1 cellular context compared by ENCODE assay signal in the genomic region with DNA sequence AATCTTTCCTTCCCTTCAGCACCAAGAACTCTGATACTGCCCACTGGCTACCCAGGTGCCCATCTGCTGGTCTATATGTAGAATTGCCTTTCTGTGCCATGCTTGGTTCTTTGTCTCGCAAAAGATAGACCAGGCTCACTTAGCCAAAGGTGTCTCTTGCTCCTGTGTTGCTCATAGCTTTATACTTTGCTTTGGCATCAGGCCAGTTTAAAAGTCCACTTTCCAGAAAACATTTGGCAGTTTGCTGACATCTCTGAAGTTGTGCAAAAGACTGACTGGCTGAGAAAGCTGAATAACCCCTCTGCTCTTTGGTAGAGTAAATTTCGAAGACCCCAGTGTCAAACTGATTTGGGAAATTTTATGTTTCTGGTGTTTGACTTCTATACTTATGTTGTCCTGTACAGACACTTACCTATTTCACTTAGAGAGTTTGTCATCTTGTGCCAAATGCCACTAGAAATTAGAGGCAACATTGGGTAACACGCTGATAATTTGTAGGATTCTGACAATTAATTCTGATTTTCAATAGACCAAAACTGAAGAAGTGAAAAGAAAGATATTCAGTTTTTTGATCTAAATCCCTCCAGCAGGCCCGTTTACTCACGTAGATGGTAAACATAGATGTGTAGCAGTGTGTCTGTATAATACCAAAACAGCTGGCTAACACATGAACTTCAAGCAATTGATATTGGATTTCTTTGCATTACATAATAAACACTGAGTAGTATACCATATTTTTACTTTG.
TF ChIP-seq lines count a peak whose summit lies in the region.

No MANE protein-coding gene starts in this region.

TF ChIP-seq in K562, 482 proteins besides CTCF, POLR2A, EP300 and RAD21 (continued from another document and continues in another):
- TF ChIP-seq, protein P1, sequence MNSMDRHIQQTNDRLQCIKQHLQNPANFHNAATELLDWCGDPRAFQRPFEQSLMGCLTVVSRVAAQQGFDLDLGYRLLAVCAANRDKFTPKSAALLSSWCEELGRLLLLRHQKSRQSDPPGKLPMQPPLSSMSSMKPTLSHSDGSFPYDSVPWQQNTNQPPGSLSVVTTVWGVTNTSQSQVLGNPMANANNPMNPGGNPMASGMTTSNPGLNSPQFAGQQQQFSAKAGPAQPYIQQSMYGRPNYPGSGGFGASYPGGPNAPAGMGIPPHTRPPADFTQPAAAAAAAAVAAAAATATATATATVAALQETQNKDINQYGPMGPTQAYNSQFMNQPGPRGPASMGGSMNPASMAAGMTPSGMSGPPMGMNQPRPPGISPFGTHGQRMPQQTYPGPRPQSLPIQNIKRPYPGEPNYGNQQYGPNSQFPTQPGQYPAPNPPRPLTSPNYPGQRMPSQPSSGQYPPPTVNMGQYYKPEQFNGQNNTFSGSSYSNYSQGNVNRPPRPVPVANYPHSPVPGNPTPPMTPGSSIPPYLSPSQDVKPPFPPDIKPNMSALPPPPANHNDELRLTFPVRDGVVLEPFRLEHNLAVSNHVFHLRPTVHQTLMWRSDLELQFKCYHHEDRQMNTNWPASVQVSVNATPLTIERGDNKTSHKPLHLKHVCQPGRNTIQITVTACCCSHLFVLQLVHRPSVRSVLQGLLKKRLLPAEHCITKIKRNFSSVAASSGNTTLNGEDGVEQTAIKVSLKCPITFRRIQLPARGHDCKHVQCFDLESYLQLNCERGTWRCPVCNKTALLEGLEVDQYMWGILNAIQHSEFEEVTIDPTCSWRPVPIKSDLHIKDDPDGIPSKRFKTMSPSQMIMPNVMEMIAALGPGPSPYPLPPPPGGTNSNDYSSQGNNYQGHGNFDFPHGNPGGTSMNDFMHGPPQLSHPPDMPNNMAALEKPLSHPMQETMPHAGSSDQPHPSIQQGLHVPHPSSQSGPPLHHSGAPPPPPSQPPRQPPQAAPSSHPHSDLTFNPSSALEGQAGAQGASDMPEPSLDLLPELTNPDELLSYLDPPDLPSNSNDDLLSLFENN (IDR thresholded peaks at IDR 0.05; ENCODE audit: low read depth in 2 of 2, low read length in 2 of 2), result peak in 1 of 2 experiments; percentile 10; a peak in 1 of 4 replicates
- TF ChIP-seq ZNF507 (tag; conservative IDR thresholded peaks at IDR 0.05) (no peak), CREB1 (IDR thresholded peaks at IDR 0.05) (no peak), CREB1 (CRISPR knock-in tag; IDR thresholded peaks at IDR 0.05) (no peak), SAFB2 (IDR thresholded peaks at IDR 0.05; ENCODE audit: borderline replicate concordance, low read depth, low read length, severe bottlenecking) (no peak), ZNF696 (CRISPR knock-in tag; conservative IDR thresholded peaks at IDR 0.05) (0 out of 2 replicates have a peak, but pooled peaks have one; percentile 54), SNIP1 (IDR thresholded peaks at IDR 0.05; ENCODE audit: low read depth) (no peak), ZNF354B (CRISPR knock-in tag; IDR thresholded peaks at IDR 0.05) (no peak), GATAD2B (IDR thresholded peaks at IDR 0.05; ENCODE audit: borderline replicate concordance) (no peak), SIN3B (IDR thresholded peaks at IDR 0.05; ENCODE audit: low read depth) (0 out of 2 replicates have a peak, but pooled peaks have one; percentile 41), THRAP3 (IDR thresholded peaks at IDR 0.05; ENCODE audit: borderline replicate concordance) (0 out of 2 replicates have a peak, but pooled peaks have one; percentile 70), SMARCA4 (IDR thresholded peaks at IDR 0.05) (peak; percentile 60), IFI16 (CRISPR knock-in tag; IDR thresholded peaks at IDR 0.05) (0 out of 2 replicates have a peak, but pooled peaks have one; percentile 45), IRF2 (CRISPR knock-in tag; IDR thresholded peaks at IDR 0.05) (no peak), ADNP (tag; IDR thresholded peaks at IDR 0.05) (no peak), ETV1 (tag; conservative IDR thresholded peaks at IDR 0.05; ENCODE audit: low read depth) (no peak), ZNF124 (CRISPR knock-in tag; IDR thresholded peaks at IDR 0.05) (no peak), U2AF1 (optimal IDR thresholded peaks at IDR 0.05; ENCODE audit: low read depth, low read length) (no peak), JUN (IDR thresholded peaks at IDR 0.05; ENCODE audit: borderline replicate concordance, low read depth, low read length) (peak; percentile 12; the same call in 1 of the 2 replicates), JUN (CRISPR knock-in tag; IDR thresholded peaks at IDR 0.05; ENCODE audit: borderline replicate concordance) (no peak), ZNF197 (CRISPR knock-in tag; IDR thresholded peaks at IDR 0.05; ENCODE audit: low read depth) (no peak), ZNF695 (CRISPR knock-in tag; IDR thresholded peaks at IDR 0.05) (no peak), ARID1B (IDR thresholded peaks at IDR 0.05) (peak; percentile 28; the same call in 1 of the 2 replicates), ILF3 (IDR thresholded peaks at IDR 0.05; ENCODE audit: borderline replicate concordance) (no peak), TAF9B (IDR thresholded peaks at IDR 0.05; ENCODE audit: partially characterized antibody) (peak; percentile 25)
- TF ChIP-seq, protein P2, sequence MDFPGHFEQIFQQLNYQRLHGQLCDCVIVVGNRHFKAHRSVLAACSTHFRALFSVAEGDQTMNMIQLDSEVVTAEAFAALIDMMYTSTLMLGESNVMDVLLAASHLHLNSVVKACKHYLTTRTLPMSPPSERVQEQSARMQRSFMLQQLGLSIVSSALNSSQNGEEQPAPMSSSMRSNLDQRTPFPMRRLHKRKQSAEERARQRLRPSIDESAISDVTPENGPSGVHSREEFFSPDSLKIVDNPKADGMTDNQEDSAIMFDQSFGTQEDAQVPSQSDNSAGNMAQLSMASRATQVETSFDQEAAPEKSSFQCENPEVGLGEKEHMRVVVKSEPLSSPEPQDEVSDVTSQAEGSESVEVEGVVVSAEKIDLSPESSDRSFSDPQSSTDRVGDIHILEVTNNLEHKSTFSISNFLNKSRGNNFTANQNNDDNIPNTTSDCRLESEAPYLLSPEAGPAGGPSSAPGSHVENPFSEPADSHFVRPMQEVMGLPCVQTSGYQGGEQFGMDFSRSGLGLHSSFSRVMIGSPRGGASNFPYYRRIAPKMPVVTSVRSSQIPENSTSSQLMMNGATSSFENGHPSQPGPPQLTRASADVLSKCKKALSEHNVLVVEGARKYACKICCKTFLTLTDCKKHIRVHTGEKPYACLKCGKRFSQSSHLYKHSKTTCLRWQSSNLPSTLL (IDR thresholded peaks at IDR 0.05), result no peak
- TF ChIP-seq, protein P3, sequence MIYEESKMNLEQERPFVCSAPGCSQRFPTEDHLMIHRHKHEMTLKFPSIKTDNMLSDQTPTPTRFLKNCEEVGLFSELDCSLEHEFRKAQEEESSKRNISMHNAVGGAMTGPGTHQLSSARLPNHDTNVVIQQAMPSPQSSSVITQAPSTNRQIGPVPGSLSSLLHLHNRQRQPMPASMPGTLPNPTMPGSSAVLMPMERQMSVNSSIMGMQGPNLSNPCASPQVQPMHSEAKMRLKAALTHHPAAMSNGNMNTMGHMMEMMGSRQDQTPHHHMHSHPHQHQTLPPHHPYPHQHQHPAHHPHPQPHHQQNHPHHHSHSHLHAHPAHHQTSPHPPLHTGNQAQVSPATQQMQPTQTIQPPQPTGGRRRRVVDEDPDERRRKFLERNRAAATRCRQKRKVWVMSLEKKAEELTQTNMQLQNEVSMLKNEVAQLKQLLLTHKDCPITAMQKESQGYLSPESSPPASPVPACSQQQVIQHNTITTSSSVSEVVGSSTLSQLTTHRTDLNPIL (CRISPR knock-in tag; IDR thresholded peaks at IDR 0.05), result no peak
- TF ChIP-seq, protein P4, sequence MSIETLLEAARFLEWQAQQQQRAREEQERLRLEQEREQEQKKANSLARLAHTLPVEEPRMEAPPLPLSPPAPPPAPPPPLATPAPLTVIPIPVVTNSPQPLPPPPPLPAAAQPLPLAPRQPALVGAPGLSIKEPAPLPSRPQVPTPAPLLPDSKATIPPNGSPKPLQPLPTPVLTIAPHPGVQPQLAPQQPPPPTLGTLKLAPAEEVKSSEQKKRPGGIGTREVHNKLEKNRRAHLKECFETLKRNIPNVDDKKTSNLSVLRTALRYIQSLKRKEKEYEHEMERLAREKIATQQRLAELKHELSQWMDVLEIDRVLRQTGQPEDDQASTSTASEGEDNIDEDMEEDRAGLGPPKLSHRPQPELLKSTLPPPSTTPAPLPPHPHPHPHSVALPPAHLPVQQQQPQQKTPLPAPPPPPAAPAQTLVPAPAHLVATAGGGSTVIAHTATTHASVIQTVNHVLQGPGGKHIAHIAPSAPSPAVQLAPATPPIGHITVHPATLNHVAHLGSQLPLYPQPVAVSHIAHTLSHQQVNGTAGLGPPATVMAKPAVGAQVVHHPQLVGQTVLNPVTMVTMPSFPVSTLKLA (conservative IDR thresholded peaks at IDR 0.05), result 0 out of 4 replicates have a peak, but pooled peaks of 1 of the 2 experiments have one; percentile 3
- TF ChIP-seq, protein P5, sequence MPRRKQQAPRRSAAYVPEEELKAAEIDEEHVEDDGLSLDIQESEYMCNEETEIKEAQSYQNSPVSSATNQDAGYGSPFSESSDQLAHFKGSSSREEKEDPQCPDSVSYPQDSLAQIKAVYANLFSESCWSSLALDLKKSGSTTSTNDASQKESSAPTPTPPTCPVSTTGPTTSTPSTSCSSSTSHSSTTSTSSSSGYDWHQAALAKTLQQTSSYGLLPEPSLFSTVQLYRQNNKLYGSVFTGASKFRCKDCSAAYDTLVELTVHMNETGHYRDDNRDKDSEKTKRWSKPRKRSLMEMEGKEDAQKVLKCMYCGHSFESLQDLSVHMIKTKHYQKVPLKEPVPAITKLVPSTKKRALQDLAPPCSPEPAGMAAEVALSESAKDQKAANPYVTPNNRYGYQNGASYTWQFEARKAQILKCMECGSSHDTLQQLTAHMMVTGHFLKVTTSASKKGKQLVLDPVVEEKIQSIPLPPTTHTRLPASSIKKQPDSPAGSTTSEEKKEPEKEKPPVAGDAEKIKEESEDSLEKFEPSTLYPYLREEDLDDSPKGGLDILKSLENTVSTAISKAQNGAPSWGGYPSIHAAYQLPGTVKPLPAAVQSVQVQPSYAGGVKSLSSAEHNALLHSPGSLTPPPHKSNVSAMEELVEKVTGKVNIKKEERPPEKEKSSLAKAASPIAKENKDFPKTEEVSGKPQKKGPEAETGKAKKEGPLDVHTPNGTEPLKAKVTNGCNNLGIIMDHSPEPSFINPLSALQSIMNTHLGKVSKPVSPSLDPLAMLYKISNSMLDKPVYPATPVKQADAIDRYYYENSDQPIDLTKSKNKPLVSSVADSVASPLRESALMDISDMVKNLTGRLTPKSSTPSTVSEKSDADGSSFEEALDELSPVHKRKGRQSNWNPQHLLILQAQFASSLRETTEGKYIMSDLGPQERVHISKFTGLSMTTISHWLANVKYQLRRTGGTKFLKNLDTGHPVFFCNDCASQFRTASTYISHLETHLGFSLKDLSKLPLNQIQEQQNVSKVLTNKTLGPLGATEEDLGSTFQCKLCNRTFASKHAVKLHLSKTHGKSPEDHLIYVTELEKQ (CRISPR knock-in tag; IDR thresholded peaks at IDR 0.05), result no peak
- TF ChIP-seq, protein P6, sequence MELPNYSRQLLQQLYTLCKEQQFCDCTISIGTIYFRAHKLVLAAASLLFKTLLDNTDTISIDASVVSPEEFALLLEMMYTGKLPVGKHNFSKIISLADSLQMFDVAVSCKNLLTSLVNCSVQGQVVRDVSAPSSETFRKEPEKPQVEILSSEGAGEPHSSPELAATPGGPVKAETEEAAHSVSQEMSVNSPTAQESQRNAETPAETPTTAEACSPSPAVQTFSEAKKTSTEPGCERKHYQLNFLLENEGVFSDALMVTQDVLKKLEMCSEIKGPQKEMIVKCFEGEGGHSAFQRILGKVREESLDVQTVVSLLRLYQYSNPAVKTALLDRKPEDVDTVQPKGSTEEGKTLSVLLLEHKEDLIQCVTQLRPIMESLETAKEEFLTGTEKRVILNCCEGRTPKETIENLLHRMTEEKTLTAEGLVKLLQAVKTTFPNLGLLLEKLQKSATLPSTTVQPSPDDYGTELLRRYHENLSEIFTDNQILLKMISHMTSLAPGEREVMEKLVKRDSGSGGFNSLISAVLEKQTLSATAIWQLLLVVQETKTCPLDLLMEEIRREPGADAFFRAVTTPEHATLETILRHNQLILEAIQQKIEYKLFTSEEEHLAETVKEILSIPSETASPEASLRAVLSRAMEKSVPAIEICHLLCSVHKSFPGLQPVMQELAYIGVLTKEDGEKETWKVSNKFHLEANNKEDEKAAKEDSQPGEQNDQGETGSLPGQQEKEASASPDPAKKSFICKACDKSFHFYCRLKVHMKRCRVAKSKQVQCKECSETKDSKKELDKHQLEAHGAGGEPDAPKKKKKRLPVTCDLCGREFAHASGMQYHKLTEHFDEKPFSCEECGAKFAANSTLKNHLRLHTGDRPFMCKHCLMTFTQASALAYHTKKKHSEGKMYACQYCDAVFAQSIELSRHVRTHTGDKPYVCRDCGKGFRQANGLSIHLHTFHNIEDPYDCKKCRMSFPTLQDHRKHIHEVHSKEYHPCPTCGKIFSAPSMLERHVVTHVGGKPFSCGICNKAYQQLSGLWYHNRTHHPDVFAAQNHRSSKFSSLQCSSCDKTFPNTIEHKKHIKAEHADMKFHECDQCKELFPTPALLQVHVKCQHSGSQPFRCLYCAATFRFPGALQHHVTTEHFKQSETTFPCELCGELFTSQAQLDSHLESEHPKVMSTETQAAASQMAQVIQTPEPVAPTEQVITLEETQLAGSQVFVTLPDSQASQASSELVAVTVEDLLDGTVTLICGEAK (IDR thresholded peaks at IDR 0.05), result no peak
- TF ChIP-seq, protein P6 (CRISPR knock-in tag; IDR thresholded peaks at IDR 0.05), result no peak
